In the genomic region with DNA sequence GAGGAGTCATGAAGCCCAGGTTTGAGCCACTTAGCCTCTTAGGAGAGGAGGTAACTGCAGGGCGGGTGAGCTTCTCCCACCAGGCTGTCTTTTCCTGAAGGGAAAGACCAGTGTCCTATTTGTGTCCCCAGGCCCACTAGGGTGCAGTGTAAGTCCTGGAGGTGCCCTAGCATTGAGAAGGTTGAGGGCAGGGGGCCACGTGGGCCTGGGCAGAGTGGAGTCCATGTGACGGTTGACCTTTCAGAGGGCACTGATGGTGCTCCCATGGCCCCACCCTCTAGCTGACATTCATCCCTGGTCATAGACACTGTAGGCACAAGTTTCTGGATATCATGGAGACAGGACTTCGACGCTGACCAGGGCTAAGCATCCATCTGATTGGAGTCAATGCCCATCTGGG, we compare ENCODE assay signal across 17 cellular contexts. TPM values are rescaled to one million over a fixed set of nuclear protein-coding genes. Genes with fewer than 3 reads are reported as not detected.
A peak's percentile ranks its signal among the peaks of the same experiment; 100 is the strongest.
DNase-seq lines count a peak whose midpoint lies in the region; ATAC-seq and TF ChIP-seq lines count a peak whose summit lies in the region.
"Had no signal": no experiment of that assay in that cellular context is flagged by ENCODE, and none has a peak within 500 bp of the region (broad histone marks: within the 10 kb centered on the region; RNA-seq: fewer than 3 reads in every experiment).

No MANE protein-coding gene starts in this region.

- no peak for TF ChIP-seq POLR2A in heart left ventricle (IDR thresholded peaks at IDR 0.05)

- no peak overlapping the region for H3K4me3 ChIP-seq in A673 (ENCODE audit: low read depth, low read length, poor library complexity, severe bottlenecking)
- H3K4me3 ChIP-seq in neuronal stem cell (ENCODE audit: low read length in 2 of 2): no peak overlapping the region
- H3K4me3 ChIP-seq in right atrium auricular region: no peak overlapping the region
- no peak overlapping the region for H3K4me3 ChIP-seq in heart left ventricle
- H3K4me3 ChIP-seq: HAP-1, SJCRH30 had no signal

- no peak overlapping the region for H4K8ac ChIP-seq in neuronal stem cell (ENCODE audit: low read depth, low read length)

- DNase-seq in A673 (ENCODE audit: low spot score) (no peak), COR-L47 (lab: John Stamatoyannopoulos, UW) (peak; percentile 5), RWPE1 (ENCODE audit: low spot score) (no peak), neuronal stem cell (ENCODE audit: low spot score) (no peak), right atrium auricular region (ENCODE audit: low spot score) (no peak), heart left ventricle (no peak), NCI-H2029 (lab: John Stamatoyannopoulos, UW) (no peak)
- DNase-seq: BE2C, Kasumi-1, NCI-H1436 treated with DMSO at 0.1 percent for 48 hours, NCI-H2107, NCI-H226, NCI-H748 treated with DMSO at 0.1 percent for 48 hours, SJCRH30, SW 1271 had no signal

- no CpG with 5 or more reads among the region's 5 CpGs for WGBS in neuronal stem cell (ENCODE audit: extremely low coverage in 2 of 2, insufficient read length in 2 of 2, insufficient replicate concordance in 1 of 2), 2 donors
- WGBS in heart left ventricle, 4 donors: 70 to 82% (median 77%) methylated on average over 4 to 5 of the region's 5 CpGs

- H3K4me1 ChIP-seq in A673 (ENCODE audit: insufficient read depth, low read length, poor library complexity, severe bottlenecking): no peaks in the 10 kb centered on the region
- H3K4me1 ChIP-seq in neuronal stem cell (ENCODE audit: control insufficient read depth in 2 of 2, insufficient read depth in 1 of 2, low read depth in 1 of 2, low read length in 2 of 2): peaks cover 0 to 2% of the 10 kb centered on the region in 2 donors
- peaks cover 0 to 18% of the 10 kb centered on the region in 2 donors for H3K4me1 ChIP-seq in right atrium auricular region
- H3K4me1 ChIP-seq in heart left ventricle: peaks cover 0 to 42% (median 15%) of the 10 kb centered on the region in 12 donors
- H3K4me1 ChIP-seq: BE2C, HAP-1 had no signal

- H3K27ac ChIP-seq in A673 (ENCODE audit: low read depth, low read length, poor library complexity, severe bottlenecking) (no peak overlapping the region), RWPE1 (peak overlapping the region; percentile 50; the same call in 1 of the 2 replicates), neuronal stem cell (replicated peaks; ENCODE audit: low read length) (no peak overlapping the region), right atrium auricular region (no peak overlapping the region), heart left ventricle (no peak overlapping the region)
- H3K27ac ChIP-seq: SJCRH30 had no signal

- no peak overlapping the region for H3K18ac ChIP-seq in neuronal stem cell (ENCODE audit: low read length)

- intact Hi-C loops in A673 (cut with micrococcal nuclease; ENCODE audit: unreplicated experiment): no loop called here
- intact Hi-C loops in heart left ventricle (cut with DNase I): loop anchor here in 1 of 10 donors (5.0 kb wide), 1 partner anchor 93 kb away; no protein-coding TSS in a partner anchor

- POLR2A ChIA-PET in A673 (lab: Charles Lee; ENCODE audit: low non-redundant PET) (no interaction called here), RWPE1 (lab: Yijun Ruan, JAX; ENCODE audit: low non-redundant PET) (no interaction called here)

- H3K4ac ChIP-seq in neuronal stem cell (ENCODE audit: low read length): no peak overlapping the region

- no peak overlapping the region for H3K14ac ChIP-seq in neuronal stem cell (ENCODE audit: low read length)

- H3K9ac ChIP-seq in neuronal stem cell (ENCODE audit: low read depth, low read length, poor library complexity): no peak overlapping the region

- H3K36me3 ChIP-seq in A673 (ENCODE audit: insufficient read depth, low read length, poor library complexity, severe bottlenecking) (no peaks in the 10 kb centered on the region), neuronal stem cell (replicated peaks in 1 of 2; ENCODE audit: control insufficient read depth in 2 of 2, insufficient read depth in 2 of 2, low read length in 2 of 2) (no peaks in the 10 kb centered on the region), right atrium auricular region (no peaks in the 10 kb centered on the region), heart left ventricle (no peaks in the 10 kb centered on the region)
- H3K36me3 ChIP-seq: BE2C, HAP-1, SJCRH30 had no signal

- peak overlapping the region; percentile 2 for H2BK15ac ChIP-seq in neuronal stem cell (ENCODE audit: low read length)

- no peak overlapping the region for H3K4me2 ChIP-seq in neuronal stem cell (ENCODE audit: insufficient read depth, low read length, poor library complexity, severe bottlenecking)

- CTCF ChIA-PET in A673 (lab: Charles Lee) (no interaction called here), RWPE1 (lab: Yijun Ruan, JAX) (interaction anchor here (0.7 kb wide), 1 partner anchor 67 kb away, joined by 4 read pairs; no protein-coding TSS in a partner anchor)

- H2BK12ac ChIP-seq in neuronal stem cell (ENCODE audit: low read length): no peak overlapping the region

- BruUV-seq in A673 (replicated peaks; lab: Mats Ljungman, UMichigan): no TSS peak

- H3K23ac ChIP-seq in neuronal stem cell (ENCODE audit: low read depth, low read length, poor library complexity): no peak overlapping the region

- H2AK5ac ChIP-seq in neuronal stem cell (ENCODE audit: low read depth, low read length): no peak overlapping the region

- H2BK5ac ChIP-seq in neuronal stem cell (ENCODE audit: low read length): no peak overlapping the region

- TF ChIP-seq CTCF in A673 (conservative IDR thresholded peaks at IDR 0.05; ENCODE audit: low read depth, low read length): 0 out of 2 replicates have a peak, but pooled peaks have one; percentile 7
- no peak for TF ChIP-seq CTCF in RWPE1 (conservative IDR thresholded peaks at IDR 0.05; ENCODE audit: low read depth)
- no peak for TF ChIP-seq CTCF in right atrium auricular region (IDR thresholded peaks at IDR 0.05)
- peak in 2 of 12 donors; percentile 10 to 28 for TF ChIP-seq CTCF in heart left ventricle (IDR thresholded peaks at IDR 0.05)

- H4K91ac ChIP-seq in neuronal stem cell (ENCODE audit: low read depth, low read length, poor library complexity): no peak overlapping the region

- no peak overlapping the region for H2AFZ ChIP-seq in neuronal stem cell (ENCODE audit: low read length)

- ATAC-seq in heart left ventricle: no peak
- ATAC-seq: CD8-positive, alpha-beta T cell had no signal

- no peaks in the 10 kb centered on the region for H3K79me1 ChIP-seq in neuronal stem cell (ENCODE audit: low read depth, low read length)

- no peak overlapping the region for H2BK120ac ChIP-seq in neuronal stem cell (ENCODE audit: low read depth, low read length)

- peaks cover 16% of the 10 kb centered on the region for H3K27me3 ChIP-seq in A673 (replicated peaks; ENCODE audit: insufficient read depth, low read depth, low read length, poor library complexity)
- H3K27me3 ChIP-seq in neuronal stem cell (ENCODE audit: control insufficient read depth in 3 of 3, insufficient read depth in 3 of 3, low read depth in 1 of 3, low read length in 3 of 3): peaks cover 0 to 40% (median 0%) of the 10 kb centered on the region in 3 experiments
- H3K27me3 ChIP-seq in right atrium auricular region: no peaks in the 10 kb centered on the region
- H3K27me3 ChIP-seq in heart left ventricle: no peaks in the 10 kb centered on the region
- H3K27me3 ChIP-seq: BE2C had no signal

- no peaks in the 10 kb centered on the region for H3K9me3 ChIP-seq in A673 (ENCODE audit: low read depth, low read length, poor library complexity, severe bottlenecking)
- H3K9me3 ChIP-seq in neuronal stem cell (replicated peaks in 1 of 2; ENCODE audit: control insufficient read depth in 2 of 2, insufficient read depth in 1 of 2, low read depth in 1 of 2, low read length in 2 of 2): peaks cover 0 to 2% of the 10 kb centered on the region in 2 donors
- no peaks in the 10 kb centered on the region for H3K9me3 ChIP-seq in right atrium auricular region
- no peaks in the 10 kb centered on the region for H3K9me3 ChIP-seq in heart left ventricle
- H3K9me3 ChIP-seq: BE2C, HAP-1, SJCRH30 had no signal

RNA-seq across cellular contexts. Expression of a gene that starts 44.1 kb away (rescaled TPM):
- 52.0 and 80.9 TPM in 2 replicates for total RNA-seq in A673 (2021)
- 235 TPM for polyA plus RNA-seq in neuronal stem cell (2013, experiment 1 of 2)
- polyA plus RNA-seq in neuronal stem cell (2013, experiment 2 of 2): 227 TPM
- 10 to 100 TPM; 46.7 to 89.0 TPM for total RNA-seq in right atrium auricular region
- 10 to 100 TPM; 24.0 to 75.0 (median 39.4) TPM for total RNA-seq in heart left ventricle
- polyA plus RNA-seq in heart left ventricle: 10 to 100 TPM; 34.9 to 91.3 TPM
